ENCODE assay signal across 13 cellular contexts in genomic region chr6:56911847-56912246, GRCh38. TPM values are rescaled to one million over a fixed set of nuclear protein-coding genes. Genes with fewer than 3 reads are reported as not detected.
DNase-seq lines count a peak whose midpoint lies in the region; ATAC-seq and TF ChIP-seq lines count a peak whose summit lies in the region.
"Had no signal": no experiment of that assay in that cellular context is flagged by ENCODE, and none has a peak within 500 bp of the region (broad histone marks: within the 10 kb centered on the region; RNA-seq: fewer than 3 reads in every experiment).

No MANE protein-coding gene starts in this region.

- POLR2A ChIA-PET in Panc1 (lab: Charles Lee) = no interaction called here

- H3K9me3 ChIP-seq in Panc1 (ENCODE audit: control insufficient read depth, insufficient read depth, low read depth, low read length) (no peaks in the 10 kb centered on the region), osteoblast (ENCODE audit: low read depth, low read length) (no peaks in the 10 kb centered on the region)

- peak; percentile 68 for DNase-seq in GM03348 (ENCODE audit: low spot score)
- peak; percentile 46 for DNase-seq in Panc1 (ENCODE audit: low read depth, low spot score)
- peak; percentile 70 for DNase-seq in fibroblast of gingiva (ENCODE audit: low read depth)
- no peak for DNase-seq in osteoblast (ENCODE audit: insufficient read length, low spot score, missing footprints)
- DNase-seq in medulla oblongata (ENCODE audit: extremely low spot score) = no peak
- DNase-seq in NCI-H187 (lab: John Stamatoyannopoulos, UW) = no peak
- no peak for DNase-seq in Right ventricle myocardium inferior (ENCODE audit: missing footprints)
- DNase-seq: left cardiac atrium; NCI-H2081; occipital lobe; stimulated activated CD4-positive, alpha-beta T cell treated with anti-CD3 and anti-CD28 coated beads, Interleukin-15, amount 100 ng/mL, for 24 hours had no signal

- no peak for TF ChIP-seq CTCF in Panc1 (IDR thresholded peaks at IDR 0.05)
- TF ChIP-seq CTCF in osteoblast (IDR thresholded peaks at IDR 0.05; ENCODE audit: extremely low read depth, low read depth, low read length) = no peak

- ATAC-seq in Panc1 (no peak), Right ventricle myocardium inferior (no peak)
- no peak for ATAC-seq in activated CD4-positive, CD25-positive, alpha-beta regulatory T cell treated with anti-CD3 and anti-CD28 coated beads, Interleukin-2, amount 50 U/mL, for 24 hours
- ATAC-seq: left cardiac atrium had no signal

- H3K4me3 ChIP-seq in Panc1 (ENCODE audit: low read depth in 2 of 2, low read length in 2 of 2) (no peak overlapping the region), osteoblast (ENCODE audit: insufficient read depth, low read length) (no peak overlapping the region)

- no peaks in the 10 kb centered on the region for H3K36me3 ChIP-seq in Panc1 (ENCODE audit: control insufficient read depth, insufficient read depth, low read length)
- no peaks in the 10 kb centered on the region for H3K36me3 ChIP-seq in osteoblast (ENCODE audit: insufficient read depth, low read length)

- in situ Hi-C loops in Panc1 (cut with HindIII; ENCODE audit: low pct_unique_long_range_greater_than_20kb, low sequenced_read_pairs) = no loop called here

- H3K27me3 ChIP-seq in Panc1 (ENCODE audit: control insufficient read depth, insufficient read depth, low read length) (no peaks in the 10 kb centered on the region), osteoblast (ENCODE audit: insufficient read depth, low read length) (no peaks in the 10 kb centered on the region)

- no peaks in the 10 kb centered on the region for H4K20me1 ChIP-seq in osteoblast (ENCODE audit: insufficient read depth, low read length)

- peak overlapping the region; percentile 18 for H3K4me2 ChIP-seq in osteoblast (ENCODE audit: insufficient read depth, low read length)

- intact Hi-C loops in Panc1 (cut with micrococcal nuclease; ENCODE audit: unreplicated experiment) (no loop called here), Right ventricle myocardium inferior (cut with DNase I) (no loop called here)

- peaks cover 28% of the 10 kb centered on the region for H3K4me1 ChIP-seq in Panc1 (ENCODE audit: control insufficient read depth, insufficient read depth, low read length)
- peaks cover 56% of the 10 kb centered on the region for H3K4me1 ChIP-seq in osteoblast (ENCODE audit: insufficient read depth, low read length)

- no peak overlapping the region for H2AFZ ChIP-seq in osteoblast (ENCODE audit: low read length)

- peak overlapping the region; percentile 41 for H3K27ac ChIP-seq in Panc1 (ENCODE audit: low read length)
- H3K27ac ChIP-seq in osteoblast (ENCODE audit: low read depth, low read length) = peak overlapping the region; percentile 59

- CTCF ChIA-PET in Panc1 (lab: Charles Lee) = no interaction called here

- peaks cover 72% of the 10 kb centered on the region for H3K79me2 ChIP-seq in osteoblast (ENCODE audit: insufficient read depth, low read length)

- no TSS peak for BruUV-seq in Panc1 (replicated peaks; lab: Mats Ljungman, UMichigan)

RNA-seq across cellular contexts. Expression of gene BEND6, which starts 43.1 kb away (rescaled TPM):
- total RNA-seq in Panc1 (2021; ENCODE audit: unreplicated experiment) (8.0 TPM), osteoblast (22.4 and 23.6 TPM in 2 replicates), Right ventricle myocardium inferior (0.30 TPM)
- 5.4 TPM for polyA plus RNA-seq in Panc1 (2012; ENCODE audit: insufficient read length)
- polyA plus RNA-seq: IgD-negative memory B cell had no signal

Comparison
In these comparisons a context has a peak if more than half of its experiments do, and no peak if none do; other contexts are left out.
1. DNase-seq: peak in GM03348 (single experiment), Panc1 (single experiment) and fibroblast of gingiva (single experiment); none in osteoblast (single experiment), medulla oblongata (single experiment), NCI-H187 (0 of 2) and Right ventricle myocardium inferior (single experiment).